8 cellular contexts compared by ENCODE assay signal in the genomic region with DNA sequence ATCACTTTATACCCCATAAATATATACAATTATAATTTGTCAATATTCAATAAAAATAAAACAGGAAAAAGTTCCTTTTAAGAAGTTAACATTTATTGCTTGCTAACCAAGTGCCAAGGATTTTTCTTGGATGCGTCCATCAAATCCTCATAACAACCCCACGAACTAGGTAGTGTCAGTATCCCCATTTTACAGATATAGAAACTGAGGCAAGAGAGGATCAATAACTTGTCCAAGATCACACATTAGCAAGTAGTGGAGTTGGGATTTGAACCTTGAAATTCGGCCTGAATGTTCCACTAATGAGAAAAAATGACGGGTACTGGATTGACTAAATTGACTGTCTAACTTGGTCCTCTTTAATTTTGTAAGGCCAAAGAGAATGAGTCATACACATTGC.
"Had no signal": no experiment of that assay in that cellular context is flagged by ENCODE, and none has a peak within 500 bp of the region (broad histone marks: within the 10 kb centered on the region; RNA-seq: fewer than 3 reads in every experiment).

No MANE protein-coding gene starts in this region.

- H3K4me3 ChIP-seq: GM12878 had no signal

- ATAC-seq: GM12878 had no signal

- FAIRE-seq: G401.6, GM12878, GM12891, GM12892, GM18507, GM19239 had no signal

- DNase-seq: GDM1, GF-D8 had no signal
